Comparison of ENCODE assay signal across 8 cellular contexts in genomic region chr21:37073417-37074194, GRCh38. TPM values are rescaled to one million over a fixed set of nuclear protein-coding genes. Genes with fewer than 3 reads are reported as not detected.
DNase-seq lines count a peak whose midpoint lies in the region; ATAC-seq lines count a peak whose summit lies in the region.

No MANE protein-coding gene starts in this region.

- H3K36me3 ChIP-seq in esophagus (ENCODE audit: control insufficient read depth in 2 of 2, insufficient read depth in 2 of 2, low read length in 1 of 2): no peaks in the 10 kb centered on the region

- no peaks in the 10 kb centered on the region for H3K27me3 Mint-ChIP-seq in stimulated activated naive B cell treated with anti-CD40 and anti-IgM and Interleukin-4, amounts not matched to agents 10 μg/mL and 1 μg/mL and 100 μg/mL, for 72 hours

- ATAC-seq in HG02870 (IDR thresholded peaks at IDR 0.05; ENCODE audit: unreplicated experiment): peak; percentile 26
- peak; percentile 63 to 66 for ATAC-seq in stimulated activated naive B cell treated with anti-CD40 and anti-IgM and Interleukin-4, amounts not matched to agents 10 μg/mL and 1 μg/mL and 100 μg/mL, for 72 hours (replicated peaks)

- no peaks in the 10 kb centered on the region for H3K9me3 ChIP-seq in esophagus (ENCODE audit: control insufficient read depth in 2 of 2, insufficient read depth in 1 of 2, low read depth in 1 of 2, low read length in 1 of 2)

- H3K36me3 Mint-ChIP-seq in stimulated activated naive B cell treated with anti-CD40 and anti-IgM and Interleukin-4, amounts not matched to agents 10 μg/mL and 1 μg/mL and 100 μg/mL, for 72 hours: peaks cover 17 to 29% of the 10 kb centered on the region in 2 donors

- peak overlapping the region; percentile 99 for H3K27ac Mint-ChIP-seq in stimulated activated naive B cell treated with anti-CD40 and anti-IgM and Interleukin-4, amounts not matched to agents 10 μg/mL and 1 μg/mL and 100 μg/mL, for 72 hours

- H3K4me1 ChIP-seq in esophagus (ENCODE audit: control insufficient read depth in 2 of 2, insufficient read depth in 2 of 2, low read length in 1 of 2): no peaks in the 10 kb centered on the region

- no peaks in the 10 kb centered on the region for H3K27me3 ChIP-seq in esophagus (ENCODE audit: control insufficient read depth in 1 of 2, insufficient read depth in 2 of 2, low read length in 2 of 2)

- 0 to 1% methylated on average over 65 to 69 of the region's 69 CpGs for WGBS in esophagus, 2 donors

- H3K9me3 Mint-ChIP-seq in stimulated activated naive B cell treated with anti-CD40 and anti-IgM and Interleukin-4, amounts not matched to agents 10 μg/mL and 1 μg/mL and 100 μg/mL, for 72 hours: peaks cover 0 to 3% of the 10 kb centered on the region in 2 donors

- H3K4me3 ChIP-seq in esophagus (ENCODE audit: low read depth in 1 of 2, low read length in 2 of 2): peak overlapping the region; percentile 63 to 77

- H3K4me1 Mint-ChIP-seq in stimulated activated naive B cell treated with anti-CD40 and anti-IgM and Interleukin-4, amounts not matched to agents 10 μg/mL and 1 μg/mL and 100 μg/mL, for 72 hours: peaks cover 20 to 38% of the 10 kb centered on the region in 2 donors

- H3K4me3 Mint-ChIP-seq in stimulated activated naive B cell treated with anti-CD40 and anti-IgM and Interleukin-4, amounts not matched to agents 10 μg/mL and 1 μg/mL and 100 μg/mL, for 72 hours: peak overlapping the region; percentile 83 to 96

- DNase-seq in NCI-H524 (lab: John Stamatoyannopoulos, UW) (peak; percentile 69 to 71), NCI-H524 treated with DMSO at 0.1 percent for 48 hours (lab: John Stamatoyannopoulos, UW) (no peak), NCI-H345 (lab: John Stamatoyannopoulos, UW) (peak; percentile 69), myocyte (ENCODE audit: low read depth) (peak; percentile 68)
- DNase-seq in activated CD8-positive, alpha-beta memory T cell treated with anti-CD3 and anti-CD28 coated beads, Interleukin-2, amount 50 U/mL, for 48 hours: peak; percentile 82
- peak; percentile 71 for DNase-seq in stimulated activated naive B cell treated with anti-CD40 and anti-IgM and Interleukin-4, amounts not matched to agents 10 μg/mL and 1 μg/mL and 100 μg/mL, for 72 hours

- H3K27ac ChIP-seq in esophagus (ENCODE audit: low read depth in 2 of 2, low read length in 1 of 2): peak overlapping the region; percentile 99

RNA-seq across cellular contexts. Expression of gene TTC3, which starts 0.6 kb away (rescaled TPM):
- 10 to 100 TPM; 16.9 to 17.4 TPM for polyA plus RNA-seq in esophagus
- total RNA-seq in myocyte: 210 and 257 TPM in 2 replicates
- 63.1 TPM for polyA plus RNA-seq in myocyte (2012)

RNA-seq across cellular contexts. Expression of gene PIGP, which starts 0.7 kb away (rescaled TPM):
- 10 to 100 TPM; 13.4 to 14.6 TPM for polyA plus RNA-seq in esophagus
- 21.3 and 29.5 TPM in 2 replicates for total RNA-seq in myocyte
- 35.3 TPM for polyA plus RNA-seq in myocyte (2012)
